ENCODE assay signal across 8 cellular contexts in genomic region chr2:134120718-134121630, GRCh38.
A peak's percentile ranks its signal among the peaks of the same experiment; 100 is the strongest.
DNase-seq lines count a peak whose midpoint lies in the region; ATAC-seq and TF ChIP-seq lines count a peak whose summit lies in the region.

No MANE protein-coding gene starts in this region.

- no peaks in the 10 kb centered on the region for H3K27me3 Mint-ChIP-seq in T-helper 17 cell

- H3K9me3 ChIP-seq in HUES64 (ENCODE audit: insufficient read depth, low read depth, low read length) (no peaks in the 10 kb centered on the region), T-helper 17 cell (ENCODE audit: control insufficient read depth, low read length, poor library complexity, severe bottlenecking) (no peaks in the 10 kb centered on the region)

- no peaks in the 10 kb centered on the region for H3K36me3 ChIP-seq in HUES64 (ENCODE audit: insufficient read depth, low read length)

- H3K4me1 ChIP-seq in HUES64 (ENCODE audit: insufficient read depth, low read length): peaks cover 48% of the 10 kb centered on the region

- in situ Hi-C loops in astrocyte of the cerebellum (cut with HindIII; ENCODE audit: low sequenced_read_pairs): no loop called here

- no peak for TF ChIP-seq CTCF in astrocyte of the cerebellum (IDR thresholded peaks at IDR 0.05; ENCODE audit: low read depth, low read length, missing control alignments)

- peaks cover 55% of the 10 kb centered on the region for H3K4me1 Mint-ChIP-seq in T-helper 17 cell

- H3K36me3 Mint-ChIP-seq in T-helper 17 cell (ENCODE audit: low read depth): peaks cover 2% of the 10 kb centered on the region

- DNase-seq in D341Med (ENCODE audit: low spot score) (peak; percentile 78), T-helper 17 cell (peak; percentile 42 to 58 (median 54)), astrocyte of the cerebellum (ENCODE audit: low read depth) (peak; percentile 39), hypothalamus (lab: John Stamatoyannopoulos, UW) (peak in 46 of 51 donors; percentile 6 to 71 (median 46)), skeletal muscle cell (ENCODE audit: low read depth) (no peak)

- no peak overlapping the region for H3K27ac ChIP-seq in HUES64 (ENCODE audit: low read depth, low read length)

- peak overlapping the region; percentile 96 for H3K4me3 Mint-ChIP-seq in T-helper 17 cell

- H3K9ac ChIP-seq in HUES64 (ENCODE audit: low read depth, low read length): peak overlapping the region; percentile 69

- H3K4me3 ChIP-seq in HUES64 (ENCODE audit: low read length) (peak overlapping the region; percentile 82), astrocyte of the cerebellum (ENCODE audit: low read depth, low read length) (peak overlapping the region; percentile 86), skeletal muscle cell (ENCODE audit: low read depth, low read length) (peak overlapping the region; percentile 81)

- peaks cover 9% of the 10 kb centered on the region for H3K27me3 ChIP-seq in HUES64 (ENCODE audit: insufficient read depth, low read length)

- ATAC-seq in GM21367 (IDR thresholded peaks at IDR 0.05; ENCODE audit: unreplicated experiment) (peak; percentile 34), T-helper 17 cell (peak; percentile 64), GM18519 (IDR thresholded peaks at IDR 0.05; ENCODE audit: low FRiP score, unreplicated experiment) (no peak)

- peak overlapping the region; percentile 95 for H3K27ac Mint-ChIP-seq in T-helper 17 cell

- WGBS in HUES64: under 1% methylated on average over 86 of the region's 86 CpGs
